Comparison of ENCODE assay signal across 1 cellular context in genomic region chr6:84141506-84141905, GRCh38.
TF ChIP-seq lines count a peak whose summit lies in the region.

No MANE protein-coding gene starts in this region.

TF ChIP-seq in HepG2, 621 proteins besides CTCF, POLR2A, EP300 and RAD21 (continued from another document):
- TF ChIP-seq STAT6 (CRISPR knock-in tag; IDR thresholded peaks at IDR 0.05; ENCODE audit: borderline replicate concordance) (no peak), ZNF687 (CRISPR knock-in tag; IDR thresholded peaks at IDR 0.05) (no peak), GLI4 (CRISPR knock-in tag; IDR thresholded peaks at IDR 0.05; ENCODE audit: borderline replicate concordance) (no peak), KLF15 (CRISPR knock-in tag; IDR thresholded peaks at IDR 0.05; ENCODE audit: borderline replicate concordance) (no peak), CENPX (CRISPR knock-in tag; IDR thresholded peaks at IDR 0.05) (no peak), ZNF792 (CRISPR knock-in tag; IDR thresholded peaks at IDR 0.05) (peak; percentile 70; the same call in 1 of the 2 replicates), ZNF44 (CRISPR knock-in tag; IDR thresholded peaks at IDR 0.05) (no peak)
TF ChIP-seq in HepG2: peak in this region for 1.
